15 cellular contexts compared by ENCODE assay signal in genomic region chr12:97940105-97940504, GRCh38.
DNase-seq lines count a peak whose midpoint lies in the region; TF ChIP-seq lines count a peak whose summit lies in the region.
"Had no signal": no experiment of that assay in that cellular context is flagged by ENCODE, and none has a peak within 500 bp of the region (broad histone marks: within the 10 kb centered on the region; RNA-seq: fewer than 3 reads in every experiment).

No MANE protein-coding gene starts in this region.

- no TSS peak for BruUV-seq in mammary epithelial cell (replicated peaks; lab: Mats Ljungman, UMichigan)

- 100% methylated on average over 1 of the region's 1 CpG for WGBS in mammary epithelial cell (ENCODE audit: low coverage, missing lambda C conversion rate)
- 100% methylated on average over 1 of the region's 1 CpG for WGBS in mesenchymal stem cell
- 90 to 94% methylated on average over 1 of the region's 1 CpG for WGBS in thyroid gland, 2 donors
- 86% methylated on average over 1 of the region's 1 CpG for WGBS in smooth muscle cell (ENCODE audit: low lambda C conversion rate)

- H2AFZ ChIP-seq in mammary epithelial cell (ENCODE audit: low read depth, low read length) (no peak overlapping the region), mesenchymal stem cell (ENCODE audit: low read depth, low read length) (no peak overlapping the region), smooth muscle cell (ENCODE audit: low read depth) (no peak overlapping the region)

- in situ Hi-C loops in mammary epithelial cell (cut with MboI; ENCODE audit: low sequenced_read_pairs in 2 of 2): no loop called here

- DNase-seq in mammary epithelial cell (no peak), breast epithelium (ENCODE audit: low spot score in 2 of 2) (no peak), SJSA1 (ENCODE audit: low read depth in 1 of 2, low spot score in 2 of 2) (no peak), mesenchymal stem cell (no peak), thyroid gland (no peak), NCI-H2107 (lab: John Stamatoyannopoulos, UW) (no peak), cortex of kidney (lab: John Stamatoyannopoulos, UW) (no peak), smooth muscle cell (lab: John Stamatoyannopoulos, UW; ENCODE audit: unreplicated experiment) (no peak)
- DNase-seq: CD4-positive, CD25-positive, alpha-beta regulatory T cell; DMS79; HCEC 1CT; HFFc6 had no signal

- peaks cover 45% of the 10 kb centered on the region for H3K4me1 ChIP-seq in mammary epithelial cell (ENCODE audit: insufficient read depth, low read length)
- H3K4me1 ChIP-seq in breast epithelium: no peaks in the 10 kb centered on the region
- H3K4me1 ChIP-seq in SJSA1 (replicated peaks): peaks cover 44% of the 10 kb centered on the region
- H3K4me1 ChIP-seq in mesenchymal stem cell (ENCODE audit: control insufficient read depth, insufficient read depth, low read depth, low read length): no peaks in the 10 kb centered on the region
- H3K4me1 ChIP-seq in thyroid gland: peaks cover 25 to 26% of the 10 kb centered on the region in 2 donors
- no peaks in the 10 kb centered on the region for H3K4me1 ChIP-seq in smooth muscle cell (ENCODE audit: low read depth)
- H3K4me1 ChIP-seq: BLaER1 treated with 17β-estradiol and CSF1 and Interleukin-3, amounts not matched to agents 10 nM and 100 nM had no signal

- no peak overlapping the region for H4K8ac ChIP-seq in mesenchymal stem cell (ENCODE audit: low read length)

- no peak overlapping the region for H3K9ac ChIP-seq in mammary epithelial cell (ENCODE audit: insufficient read depth, low read length)
- H3K9ac ChIP-seq in mesenchymal stem cell (ENCODE audit: low read length): no peak overlapping the region
- H3K9ac ChIP-seq in smooth muscle cell (ENCODE audit: low read depth): no peak overlapping the region
- H3K9ac ChIP-seq: BLaER1 treated with 17β-estradiol and CSF1 and Interleukin-3, amounts not matched to agents 10 nM and 100 nM had no signal

- dilution Hi-C loops in mammary epithelial cell (cut with HindIII; ENCODE audit: low sequenced_read_pairs): no loop called here

- CTCF ChIA-PET in mammary epithelial cell (lab: Charles Lee; ENCODE audit: low non-redundant PET): no interaction called here

- TF ChIP-seq POLR2A in breast epithelium (IDR thresholded peaks at IDR 0.05): no peak
- no peak for TF ChIP-seq POLR2A in thyroid gland (IDR thresholded peaks at IDR 0.05)

- no peak overlapping the region for H2AK5ac ChIP-seq in mesenchymal stem cell (ENCODE audit: low read length, severe bottlenecking)

- no peak overlapping the region for H4K91ac ChIP-seq in mesenchymal stem cell (ENCODE audit: low read length)

- H3K9me3 ChIP-seq in mammary epithelial cell (replicated peaks; ENCODE audit: insufficient read depth, low read length) (peaks cover 2% of the 10 kb centered on the region), breast epithelium (no peaks in the 10 kb centered on the region), SJSA1 (replicated peaks) (peaks cover 4% of the 10 kb centered on the region; the same call in 1 of the 2 replicates), mesenchymal stem cell (ENCODE audit: control insufficient read depth, low read length) (no peaks in the 10 kb centered on the region), thyroid gland (no peaks in the 10 kb centered on the region), smooth muscle cell (replicated peaks; ENCODE audit: low read depth) (no peaks in the 10 kb centered on the region)

- intact Hi-C loops in mammary epithelial cell (cut with micrococcal nuclease): loop anchor here (5.0 kb wide), 2 partner anchors 223 to 368 kb away; no protein-coding TSS in a partner anchor
- intact Hi-C loops in breast epithelium (cut with DNase I; ENCODE audit: low total_unique reads): no loop called here
- intact Hi-C loops in thyroid gland (cut with DNase I): no loop called here

- H3K36me3 ChIP-seq in mammary epithelial cell (ENCODE audit: insufficient read depth, low read length) (no peaks in the 10 kb centered on the region), breast epithelium (no peaks in the 10 kb centered on the region), SJSA1 (no peaks in the 10 kb centered on the region), mesenchymal stem cell (ENCODE audit: control insufficient read depth in 1 of 2, insufficient read depth in 2 of 2, low read depth in 1 of 2, low read length in 2 of 2) (no peaks in the 10 kb centered on the region), thyroid gland (no peaks in the 10 kb centered on the region), smooth muscle cell (ENCODE audit: low read depth) (no peaks in the 10 kb centered on the region)
- H3K36me3 ChIP-seq: BLaER1 treated with 17β-estradiol and CSF1 and Interleukin-3, amounts not matched to agents 10 nM and 100 nM had no signal

- H3K23ac ChIP-seq in mesenchymal stem cell (ENCODE audit: low read length in 2 of 2): no peak overlapping the region

- H3K79me2 ChIP-seq in mammary epithelial cell (ENCODE audit: insufficient read depth, low read length): no peaks in the 10 kb centered on the region
- H3K79me2 ChIP-seq in smooth muscle cell (ENCODE audit: low read depth): no peaks in the 10 kb centered on the region

- H2BK5ac ChIP-seq in mesenchymal stem cell (ENCODE audit: low read depth, low read length, poor library complexity, severe bottlenecking): no peak overlapping the region

- H4K20me1 ChIP-seq in mammary epithelial cell (ENCODE audit: insufficient read depth, low read length) (no peaks in the 10 kb centered on the region), smooth muscle cell (ENCODE audit: low read depth) (no peaks in the 10 kb centered on the region)
- H4K20me1 ChIP-seq: BLaER1 treated with 17β-estradiol and CSF1 and Interleukin-3, amounts not matched to agents 10 nM and 100 nM had no signal

- no peak overlapping the region for H3K4ac ChIP-seq in mesenchymal stem cell (ENCODE audit: low read depth in 1 of 2, low read length in 2 of 2)

- no peaks in the 10 kb centered on the region for H3K79me1 ChIP-seq in mesenchymal stem cell (replicated peaks; ENCODE audit: low read length, poor library complexity, severe bottlenecking)

- H3K4me3 ChIP-seq in mammary epithelial cell (replicated peaks in 1 of 3; ENCODE audit: insufficient read depth in 1 of 3, low read depth in 2 of 3, low read length in 3 of 3) (no peak overlapping the region), breast epithelium (no peak overlapping the region), SJSA1 (no peak overlapping the region), mesenchymal stem cell (ENCODE audit: insufficient read depth in 1 of 2, low read depth in 1 of 2, low read length in 2 of 2) (no peak overlapping the region), thyroid gland (replicated peaks in 1 of 3) (no peak overlapping the region), smooth muscle cell (no peak overlapping the region)
- H3K4me3 ChIP-seq: BLaER1 treated with 17β-estradiol and CSF1 and Interleukin-3, amounts not matched to agents 10 nM and 100 nM; GM12878 had no signal

- H3K18ac ChIP-seq in mesenchymal stem cell (ENCODE audit: low read depth in 1 of 2, low read length in 2 of 2): no peak overlapping the region

- no peak overlapping the region for H2BK15ac ChIP-seq in mesenchymal stem cell (ENCODE audit: low read depth, poor library complexity, severe bottlenecking)

- H3K4me2 ChIP-seq in mammary epithelial cell (ENCODE audit: insufficient read depth, low read depth, low read length) (peak overlapping the region; percentile 1), mesenchymal stem cell (ENCODE audit: low read length, poor library complexity, severe bottlenecking) (no peak overlapping the region), smooth muscle cell (no peak overlapping the region)
- H3K4me2 ChIP-seq: BLaER1 treated with 17β-estradiol and CSF1 and Interleukin-3, amounts not matched to agents 10 nM and 100 nM had no signal

- TF ChIP-seq CTCF in mammary epithelial cell (conservative IDR thresholded peaks at IDR 0.05 in 1 of 2, IDR thresholded peaks at IDR 0.05 in 1 of 2; ENCODE audit: extremely low read depth in 1 of 2, insufficient read depth in 1 of 2, low read depth in 1 of 2, low read length in 2 of 2): no peak
- TF ChIP-seq CTCF in breast epithelium (IDR thresholded peaks at IDR 0.05): no peak
- no peak for TF ChIP-seq CTCF in thyroid gland (IDR thresholded peaks at IDR 0.05)
- no peak for TF ChIP-seq CTCF in smooth muscle cell (IDR thresholded peaks at IDR 0.05; ENCODE audit: borderline replicate concordance, insufficient read depth, poor library complexity, severe bottlenecking)

- H3K27ac ChIP-seq in mammary epithelial cell (ENCODE audit: insufficient read depth, low read depth, low read length) (peak overlapping the region; percentile 92), breast epithelium (no peak overlapping the region), SJSA1 (peak overlapping the region; percentile 87), mesenchymal stem cell (ENCODE audit: low read length, poor library complexity, severe bottlenecking) (peak overlapping the region; percentile 52), thyroid gland (peak overlapping the region in 2 of 3 donors; percentile 35 to 60), smooth muscle cell (ENCODE audit: low read depth) (no peak overlapping the region)
- H3K27ac ChIP-seq: 22Rv1; BLaER1 treated with 17β-estradiol and CSF1 and Interleukin-3, amounts not matched to agents 10 nM and 100 nM had no signal

- H3K14ac ChIP-seq in mesenchymal stem cell (ENCODE audit: low read length in 2 of 2): no peak overlapping the region

- no peak overlapping the region for H2BK12ac ChIP-seq in mesenchymal stem cell (ENCODE audit: low read length in 2 of 2)

- no peaks in the 10 kb centered on the region for H3K27me3 ChIP-seq in mammary epithelial cell (ENCODE audit: insufficient read depth, low read length)
- no peaks in the 10 kb centered on the region for H3K27me3 ChIP-seq in breast epithelium
- H3K27me3 ChIP-seq in SJSA1 (replicated peaks): no peaks in the 10 kb centered on the region
- H3K27me3 ChIP-seq in mesenchymal stem cell (ENCODE audit: control insufficient read depth in 1 of 2, insufficient read depth in 1 of 2, low read length in 2 of 2): no peaks in the 10 kb centered on the region
- H3K27me3 ChIP-seq in thyroid gland: no peaks in the 10 kb centered on the region
- H3K27me3 ChIP-seq in smooth muscle cell (ENCODE audit: low read depth): no peaks in the 10 kb centered on the region
- H3K27me3 ChIP-seq: BLaER1 treated with 17β-estradiol and CSF1 and Interleukin-3, amounts not matched to agents 10 nM and 100 nM had no signal

- no peak overlapping the region for H2BK120ac ChIP-seq in mesenchymal stem cell (ENCODE audit: low read depth, low read length)

- no peaks in the 10 kb centered on the region for H3F3A ChIP-seq in smooth muscle cell (ENCODE audit: low read depth)

Comparison
In these comparisons a context has a peak if more than half of its experiments do, and no peak if none do; other contexts are left out.
1. H3K27ac ChIP-seq: peak in mammary epithelial cell (single experiment), SJSA1 (single experiment), mesenchymal stem cell (single experiment) and thyroid gland (2 of 3); none in breast epithelium (0 of 2) and smooth muscle cell (single experiment).